28 cellular contexts compared by ENCODE assay signal in the genomic region with DNA sequence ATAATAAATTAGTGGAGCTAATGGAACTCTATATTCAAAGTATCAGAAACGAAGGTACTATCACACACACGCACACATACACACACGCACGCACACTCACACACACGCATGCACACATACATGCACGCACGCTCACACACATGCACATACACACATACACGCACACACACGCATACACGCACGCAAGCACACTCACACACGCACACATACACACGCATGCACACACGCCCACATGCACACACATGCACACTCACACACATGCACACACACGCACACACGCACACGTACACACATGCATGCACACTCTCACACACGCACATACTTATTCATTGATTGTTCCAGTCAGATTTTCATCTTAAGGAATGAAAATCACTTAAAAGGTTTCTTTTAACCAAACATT.
"Had no signal": no experiment of that assay in that cellular context is flagged by ENCODE, and none has a peak within 500 bp of the region (broad histone marks: within the 10 kb centered on the region; RNA-seq: fewer than 3 reads in every experiment).

No MANE protein-coding gene starts in this region.

- H3K36me3 Mint-ChIP-seq: mesothelial cell of epicardium; naive B cell; natural killer cell treated with Interleukin-12 subunit alpha and Interleukin-12 subunit beta and Interleukin-15 and Interleukin-18, amount 100 ng/mL, for 72 hours; stimulated activated memory B cell treated with anti-CD40 and anti-IgM and Interleukin-4, amounts not matched to agents 10 μg/mL and 1 μg/mL and 100 μg/mL, for 72 hours had no signal

- H3K27me3 Mint-ChIP-seq: natural killer cell treated with Interleukin-12 subunit alpha and Interleukin-12 subunit beta and Interleukin-15 and Interleukin-18, amount 100 ng/mL, for 72 hours; progenitor cell of endocrine pancreas had no signal

- H3K27ac ChIP-seq: colonic mucosa, esophagus muscularis mucosa, foreskin keratinocyte, gastroesophageal sphincter, heart left ventricle, hepatocyte, parathyroid adenoma, testis, tibial artery, upper lobe of left lung, uterus had no signal

- H3K27ac Mint-ChIP-seq: memory B cell; mesothelial cell of epicardium; naive B cell; natural killer cell treated with Interleukin-12 subunit alpha and Interleukin-12 subunit beta and Interleukin-15 and Interleukin-18, amount 100 ng/mL, for 72 hours; progenitor cell of endocrine pancreas; stimulated activated memory B cell treated with anti-CD40 and anti-IgM and Interleukin-4, amounts not matched to agents 10 μg/mL and 1 μg/mL and 100 μg/mL, for 72 hours had no signal

- H3K79me2 ChIP-seq: hepatocyte, parathyroid adenoma had no signal

- H3K9ac ChIP-seq: parathyroid adenoma had no signal

- FAIRE-seq: endothelial cell of umbilical vein, kidney had no signal

- DNase-seq: colonic mucosa; dermis blood vessel endothelial cell; effector memory CD4-positive, alpha-beta T cell; foreskin keratinocyte; heart left ventricle; kidney; mucosa of descending colon; naive B cell; stimulated activated CD4-positive, alpha-beta T cell treated with anti-CD3 and anti-CD28 coated beads, Interleukin-4, amount 100 ng/mL, for 4 hours; stimulated activated naive CD8-positive, alpha-beta T cell treated with anti-CD3 and anti-CD28 coated beads, Interleukin-15, Interleukin-2, amounts not matched to agents 100 U/mL and 50 U/mL, for 24 hours; substantia nigra; testis; tibial artery; uterus had no signal

- H3K9me3 ChIP-seq: colonic mucosa, esophagus muscularis mucosa, gastroesophageal sphincter, heart left ventricle, mucosa of descending colon, testis, tibial artery, upper lobe of left lung, uterus had no signal

- H3K4me1 ChIP-seq: colonic mucosa, esophagus muscularis mucosa, gastroesophageal sphincter, parathyroid adenoma, testis, tibial artery, upper lobe of left lung, uterus had no signal

- H3K36me3 ChIP-seq: colonic mucosa, esophagus muscularis mucosa, gastroesophageal sphincter, heart left ventricle, tibial artery, upper lobe of left lung, uterus had no signal

- H3K4me3 ChIP-seq: colonic mucosa, esophagus muscularis mucosa, gastroesophageal sphincter, heart left ventricle, hepatocyte, lung, mucosa of descending colon, testis, tibial artery, upper lobe of left lung, uterus had no signal

- ATAC-seq: foreskin keratinocyte; gastroesophageal sphincter; heart left ventricle; mucosa of descending colon; natural killer cell treated with Interleukin-12 subunit alpha and Interleukin-12 subunit beta and Interleukin-15 and Interleukin-18, amount 100 ng/mL, for 72 hours; sciatic nerve; stimulated activated memory B cell treated with anti-CD40 and anti-IgM and Interleukin-4, amounts not matched to agents 10 μg/mL and 1 μg/mL and 100 μg/mL, for 72 hours; stimulated activated naive CD8-positive, alpha-beta T cell treated with anti-CD3 and anti-CD28 coated beads, Interleukin-15, Interleukin-2, amounts not matched to agents 100 U/mL and 50 U/mL, for 24 hours had no signal

- H3K4me3 Mint-ChIP-seq: memory B cell; mesothelial cell of epicardium; naive B cell; natural killer cell treated with Interleukin-12 subunit alpha and Interleukin-12 subunit beta and Interleukin-15 and Interleukin-18, amount 100 ng/mL, for 72 hours; neural crest cell; stimulated activated memory B cell treated with anti-CD40 and anti-IgM and Interleukin-4, amounts not matched to agents 10 μg/mL and 1 μg/mL and 100 μg/mL, for 72 hours had no signal

- H3K4me2 ChIP-seq: hepatocyte had no signal

- H3K27me3 ChIP-seq: colonic mucosa, esophagus muscularis mucosa, foreskin keratinocyte, gastroesophageal sphincter, heart left ventricle, hepatocyte, testis, tibial artery, upper lobe of left lung, uterus had no signal

- H2AFZ ChIP-seq: hepatocyte, parathyroid adenoma had no signal

- H3K9me3 Mint-ChIP-seq: mesothelial cell of epicardium, neural crest cell had no signal
